Comparison of ENCODE assay signal across 1 cellular context in genomic region chr11:45237666-45238348, GRCh38.
TF ChIP-seq lines count a peak whose summit lies in the region.

No MANE protein-coding gene starts in this region.

TF ChIP-seq in K562, 482 proteins besides CTCF, POLR2A, EP300 and RAD21 (continued from another document):
- no peak for TF ChIP-seq ZBTB33 (CRISPR knock-in tag; IDR thresholded peaks at IDR 0.05)
- TF ChIP-seq HNRNPH1 (optimal IDR thresholded peaks at IDR 0.05; ENCODE audit: low read depth, low read length), result no peak
- no peak for TF ChIP-seq BACH1 (tag; IDR thresholded peaks at IDR 0.05)
- TF ChIP-seq CHD2 (IDR thresholded peaks at IDR 0.05; ENCODE audit: low read depth, low read length), result no peak
- no peak for TF ChIP-seq ZSCAN29 (IDR thresholded peaks at IDR 0.05)
- TF ChIP-seq RFX1 (IDR thresholded peaks at IDR 0.05), result peak; percentile 63
